1 cellular context compared by ENCODE assay signal in genomic region chr6:109865968-109866367, GRCh38.
TF ChIP-seq lines count a peak whose summit lies in the region.

No MANE protein-coding gene starts in this region.

TF ChIP-seq in WTC11, 78 proteins besides CTCF, POLR2A, EP300 and RAD21:
- TF ChIP-seq E2F5 (CRISPR knock-in tag; IDR thresholded peaks at IDR 0.05) (no peak), TEAD4 (CRISPR knock-in tag; IDR thresholded peaks at IDR 0.05) (no peak), IRF1 (CRISPR knock-in tag; IDR thresholded peaks at IDR 0.05) (no peak), ZNF121 (CRISPR knock-in tag; IDR thresholded peaks at IDR 0.05) (no peak), ATF6 (CRISPR knock-in tag; IDR thresholded peaks at IDR 0.05) (no peak), ZBTB43 (CRISPR knock-in tag; IDR thresholded peaks at IDR 0.05) (no peak), TEAD1 (CRISPR knock-in tag; IDR thresholded peaks at IDR 0.05) (no peak), STAT6 (CRISPR knock-in tag; conservative IDR thresholded peaks at IDR 0.05; ENCODE audit: low read depth) (no peak), HMGA2 (CRISPR knock-in tag; IDR thresholded peaks at IDR 0.05) (no peak), SMAD3 (CRISPR knock-in tag; IDR thresholded peaks at IDR 0.05; ENCODE audit: borderline replicate concordance) (no peak), PREB (CRISPR knock-in tag; IDR thresholded peaks at IDR 0.05; ENCODE audit: borderline replicate concordance) (no peak), JAZF1 (CRISPR knock-in tag; IDR thresholded peaks at IDR 0.05) (no peak), SP1 (CRISPR knock-in tag; conservative IDR thresholded peaks at IDR 0.05) (no peak), PRRX2 (CRISPR knock-in tag; IDR thresholded peaks at IDR 0.05) (no peak), SOX15 (CRISPR knock-in tag; IDR thresholded peaks at IDR 0.05) (no peak), KAT7 (CRISPR knock-in tag; IDR thresholded peaks at IDR 0.05; ENCODE audit: borderline replicate concordance) (no peak), OVOL2 (CRISPR knock-in tag; IDR thresholded peaks at IDR 0.05; ENCODE audit: borderline replicate concordance) (no peak), FOXP4 (CRISPR knock-in tag; IDR thresholded peaks at IDR 0.05) (no peak), ZSCAN18 (CRISPR knock-in tag; IDR thresholded peaks at IDR 0.05) (no peak)
